ENCODE assay signal across 17 cellular contexts in the genomic region with DNA sequence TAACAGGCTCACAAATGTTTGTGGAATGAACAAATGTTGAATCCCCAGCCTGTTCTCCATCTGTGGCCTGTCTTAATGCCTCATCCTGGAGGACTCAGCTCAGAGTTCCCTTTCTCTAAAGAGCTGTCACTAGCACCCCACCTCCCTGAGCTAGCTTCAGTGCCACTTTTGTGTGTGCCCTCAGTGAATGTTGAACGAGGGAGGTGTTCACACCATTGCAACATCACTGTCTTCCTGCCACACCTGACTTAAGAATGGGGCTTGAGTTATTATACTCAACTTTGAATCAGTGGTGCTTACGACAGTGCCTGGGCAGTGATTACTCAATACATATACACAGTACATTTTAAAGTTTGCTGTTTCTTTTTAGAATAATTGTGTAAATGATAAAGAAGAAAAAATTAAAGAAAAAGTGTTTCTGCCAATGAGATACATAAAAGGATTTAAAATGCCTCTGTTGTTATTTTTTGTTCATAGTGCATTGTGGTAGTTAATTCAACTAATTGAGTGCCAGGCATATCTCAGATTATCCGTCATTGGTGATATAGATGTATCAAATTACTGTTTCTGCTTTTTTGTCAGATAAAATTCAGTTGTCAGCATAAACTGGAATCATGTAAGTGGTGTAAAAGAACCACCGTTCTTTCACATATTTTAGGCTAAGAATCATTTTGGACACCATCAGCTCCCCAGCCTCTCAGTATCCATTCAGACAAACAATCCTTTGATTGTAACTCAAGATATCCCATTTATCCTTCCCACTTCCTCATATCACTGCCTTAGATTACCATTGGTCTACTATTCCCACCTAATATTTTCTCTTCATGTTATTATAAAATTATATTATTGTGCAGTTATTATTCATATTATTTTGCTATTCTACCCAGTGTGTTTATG.
DNase-seq lines count a peak whose midpoint lies in the region; ATAC-seq, FAIRE-seq and TF ChIP-seq lines count a peak whose summit lies in the region.
"Had no signal": no experiment of that assay in that cellular context is flagged by ENCODE, and none has a peak within 500 bp of the region (broad histone marks: within the 10 kb centered on the region; RNA-seq: fewer than 3 reads in every experiment).

No MANE protein-coding gene starts in this region.

- H3K9me2 ChIP-seq in PC-3 (replicated peaks; ENCODE audit: low read length), result no peaks in the 10 kb centered on the region

- WGBS in psoas muscle, 3 donors, result 34 to 50% (median 43%) methylated on average over 4 of the region's 4 CpGs

- H3F3A ChIP-seq in PC-3 (ENCODE audit: low read length, unreplicated experiment), result peaks cover 5% of the 10 kb centered on the region

- intact Hi-C loops in PC-3 (cut with micrococcal nuclease), result loop anchor here (10.0 kb wide), 1 partner anchor 453 kb away; no protein-coding TSS in a partner anchor
- intact Hi-C loops in psoas muscle (cut with DNase I), result loop anchor here in 1 of 2 donors (5.0 kb wide), 1 partner anchor 55 kb away; no protein-coding TSS in a partner anchor

- H2AFZ ChIP-seq in PC-3 (ENCODE audit: low read length), result 0 out of 2 replicates have a peak overlapping the region, but pooled peaks have one; percentile 7

- no peaks in the 10 kb centered on the region for H3K4me1 Mint-ChIP-seq in activated T-cell treated with anti-CD3 and anti-CD28 coated beads, Interleukin-2, amount 50 U/mL, for 24 hours (ENCODE audit: low read depth)
- H3K4me1 Mint-ChIP-seq: activated naive CD4-positive, alpha-beta T cell treated with anti-CD3 and anti-CD28 coated beads, Interleukin-2, amount 10 ng/mL, durations not matched to agents 7 days and 5 days; stimulated activated naive CD8-positive, alpha-beta T cell treated with anti-CD3 and anti-CD28 coated beads, Interleukin-15, amount 100 ng/mL, for 72 hours had no signal

- CTCF ChIA-PET in PC-3 (lab: Charles Lee), result no interaction called here

- H3K4me2 ChIP-seq in PC-3 (ENCODE audit: low read length), result peak overlapping the region; percentile 59

- H3K27me3 ChIP-seq in PC-3 (ENCODE audit: low read length) (no peaks in the 10 kb centered on the region), psoas muscle (ENCODE audit: insufficient read depth in 3 of 3, low read length in 2 of 3) (no peaks in the 10 kb centered on the region)
- H3K27me3 ChIP-seq: BE2C had no signal

- POLR2A ChIA-PET in PC-3 (lab: Charles Lee; ENCODE audit: unreplicated experiment), result interaction anchor here (0.5 kb wide), 1 partner anchor 136 kb away, joined by 4 read pairs; no protein-coding TSS in a partner anchor

- FAIRE-seq in D721Med (lab: Jason Lieb, UNC), result peak; percentile 41

- H3K4me1 ChIP-seq in PC-3 (ENCODE audit: insufficient read depth, low read length), result peaks cover 27% of the 10 kb centered on the region
- H3K4me1 ChIP-seq in psoas muscle, result peaks cover 35% of the 10 kb centered on the region
- H3K4me1 ChIP-seq: BE2C had no signal

- H3K9me3 Mint-ChIP-seq in activated T-cell treated with anti-CD3 and anti-CD28 coated beads, Interleukin-2, amount 50 U/mL, for 24 hours, result no peaks in the 10 kb centered on the region

- H3K9ac ChIP-seq in PC-3 (ENCODE audit: low read length), result peak overlapping the region; percentile 48

- H4K20me1 ChIP-seq in PC-3 (ENCODE audit: low read length), result no peaks in the 10 kb centered on the region

- H3K27ac ChIP-seq in PC-3 (ENCODE audit: low read length) (peak overlapping the region; percentile 83), psoas muscle (no peak overlapping the region)
- H3K27ac ChIP-seq: skin epidermis had no signal

- H3K79me2 ChIP-seq in PC-3 (ENCODE audit: low read length), result 0 out of 2 replicates have a peak, but pooled peaks cover 5% of the 10 kb centered on the region

- no peak overlapping the region for H3K4me3 Mint-ChIP-seq in activated T-cell treated with anti-CD3 and anti-CD28 coated beads, Interleukin-2, amount 50 U/mL, for 24 hours
- H3K4me3 Mint-ChIP-seq: activated naive CD4-positive, alpha-beta T cell treated with anti-CD3 and anti-CD28 coated beads, Interleukin-2, amount 10 ng/mL, durations not matched to agents 7 days and 5 days; neural crest cell; stimulated activated naive CD8-positive, alpha-beta T cell treated with anti-CD3 and anti-CD28 coated beads, Interleukin-15, amount 100 ng/mL, for 72 hours had no signal

- no peak for TF ChIP-seq CTCF in D721Med (IDR thresholded peaks at IDR 0.05; ENCODE audit: insufficient read depth, missing control alignments)
- TF ChIP-seq CTCF in PC-3 (conservative IDR thresholded peaks at IDR 0.05; ENCODE audit: low read depth, low read length), result no peak
- TF ChIP-seq CTCF in fibroblast of villous mesenchyme (IDR thresholded peaks at IDR 0.05; ENCODE audit: insufficient read depth, low read depth, low read length), result no peak
- TF ChIP-seq CTCF in psoas muscle (IDR thresholded peaks at IDR 0.05), result no peak

- H3K36me3 Mint-ChIP-seq in activated T-cell treated with anti-CD3 and anti-CD28 coated beads, Interleukin-2, amount 50 U/mL, for 24 hours (ENCODE audit: low read depth), result no peaks in the 10 kb centered on the region
- H3K36me3 Mint-ChIP-seq: activated naive CD4-positive, alpha-beta T cell treated with anti-CD3 and anti-CD28 coated beads, Interleukin-2, amount 10 ng/mL, durations not matched to agents 7 days and 5 days had no signal

- TSS peak; percentile 58 for BruUV-seq in PC-3 (replicated peaks; lab: Mats Ljungman, UMichigan)

- no peaks in the 10 kb centered on the region for H3K9me3 ChIP-seq in PC-3 (ENCODE audit: low read length)
- peaks cover 5% of the 10 kb centered on the region for H3K9me3 ChIP-seq in psoas muscle
- H3K9me3 ChIP-seq: BE2C had no signal

- H3K4me3 ChIP-seq in PC-3 (ENCODE audit: low read length) (no peak overlapping the region), fibroblast of villous mesenchyme (ENCODE audit: low read depth, low read length) (no peak overlapping the region), psoas muscle (no peak overlapping the region)
- H3K4me3 ChIP-seq: skin epidermis had no signal

- DNase-seq in D721Med (ENCODE audit: insufficient read length, low spot score), result no peak
- DNase-seq in PC-3, result peak; percentile 81
- DNase-seq in fibroblast of villous mesenchyme (ENCODE audit: low read depth), result peak; percentile 59
- no peak for DNase-seq in psoas muscle
- no peak for DNase-seq in NCI-H1694 treated with DMSO at 0.1 percent for 48 hours (lab: John Stamatoyannopoulos, UW)
- DNase-seq in activated T-cell treated with anti-CD3 and anti-CD28 coated beads, Interleukin-2, amount 50 U/mL, for 24 hours, result no peak
- no peak for DNase-seq in SKM-1 treated with dmso at 0.1 percent for 144 hours (lab: John Stamatoyannopoulos, UW; ENCODE audit: unreplicated experiment)
- DNase-seq: activated CD4-positive, alpha-beta T cell treated with anti-CD3 and anti-CD28 coated beads for 1 hour; activated naive CD4-positive, alpha-beta T cell treated with anti-CD3 and anti-CD28 coated beads, Interleukin-2, amount 10 ng/mL, durations not matched to agents 7 days and 5 days; BE2C; DMS79; GOT3; stimulated activated naive CD8-positive, alpha-beta T cell treated with anti-CD3 and anti-CD28 coated beads, Interleukin-15, amount 100 ng/mL, for 72 hours; T-helper 2 cell had no signal

- H3K27ac Mint-ChIP-seq in activated T-cell treated with anti-CD3 and anti-CD28 coated beads, Interleukin-2, amount 50 U/mL, for 24 hours, result no peak overlapping the region
- H3K27ac Mint-ChIP-seq: activated naive CD4-positive, alpha-beta T cell treated with anti-CD3 and anti-CD28 coated beads, Interleukin-2, amount 10 ng/mL, durations not matched to agents 7 days and 5 days; stimulated activated naive CD8-positive, alpha-beta T cell treated with anti-CD3 and anti-CD28 coated beads, Interleukin-15, amount 100 ng/mL, for 72 hours had no signal

- H3K27me3 Mint-ChIP-seq in activated T-cell treated with anti-CD3 and anti-CD28 coated beads, Interleukin-2, amount 50 U/mL, for 24 hours, result no peaks in the 10 kb centered on the region
- H3K27me3 Mint-ChIP-seq: activated naive CD4-positive, alpha-beta T cell treated with anti-CD3 and anti-CD28 coated beads, Interleukin-2, amount 10 ng/mL, durations not matched to agents 7 days and 5 days; stimulated activated naive CD8-positive, alpha-beta T cell treated with anti-CD3 and anti-CD28 coated beads, Interleukin-15, amount 100 ng/mL, for 72 hours had no signal

- ATAC-seq in PC-3, result peak; percentile 54
- ATAC-seq in psoas muscle, result peak; percentile 72 to 92 (median 86)
- no peak for ATAC-seq in HG03457 (IDR thresholded peaks at IDR 0.05; ENCODE audit: unreplicated experiment)
- ATAC-seq: stimulated activated naive CD8-positive, alpha-beta T cell treated with anti-CD3 and anti-CD28 coated beads, Interleukin-15, amount 100 ng/mL, for 72 hours had no signal

- H3K36me3 ChIP-seq in PC-3 (ENCODE audit: low read depth, low read length), result no peaks in the 10 kb centered on the region
- no peaks in the 10 kb centered on the region for H3K36me3 ChIP-seq in psoas muscle (ENCODE audit: insufficient read depth in 1 of 2, low read depth in 1 of 2)
- H3K36me3 ChIP-seq: BE2C had no signal

Comparison
In these comparisons a context has a peak if more than half of its experiments do, and no peak if none do; other contexts are left out.
1. DNase-seq: peak in PC-3 (single experiment) and fibroblast of villous mesenchyme (single experiment); none in D721Med (single experiment), psoas muscle (0 of 2), NCI-H1694 treated with DMSO at 0.1 percent for 48 hours (single experiment), activated T-cell treated with anti-CD3 and anti-CD28 coated beads, Interleukin-2, amount 50 U/mL, for 24 hours (single experiment) and SKM-1 treated with dmso at 0.1 percent for 144 hours (single experiment).